1 cellular context compared by ENCODE assay signal in genomic region chr12:63821781-63822251, GRCh38.
TF ChIP-seq lines count a peak whose summit lies in the region.

No MANE protein-coding gene starts in this region.

TF ChIP-seq in IMR-90, 13 proteins besides CTCF, POLR2A, EP300 and RAD21 (continued from another document):
- TF ChIP-seq RFX5 (IDR thresholded peaks at IDR 0.05; ENCODE audit: low read depth, low read length) = no peak
- no peak for TF ChIP-seq RCOR1 (IDR thresholded peaks at IDR 0.05; ENCODE audit: insufficient replicate concordance, low read length)
- no peak for TF ChIP-seq MXI1 (IDR thresholded peaks at IDR 0.05; ENCODE audit: borderline replicate concordance, low read depth, low read length)
